In genomic region chr1:207751790-207752455, GRCh38 we compare ENCODE assay signal across 8 cellular contexts. TPM values are rescaled to one million over a fixed set of nuclear protein-coding genes. Genes with fewer than 3 reads are reported as not detected.
DNase-seq lines count a peak whose midpoint lies in the region; ATAC-seq and TF ChIP-seq lines count a peak whose summit lies in the region.

Gene CD46 (plus strand): TSS chr1:207752054. CDS start chr1:207752213, 159 bp downstream.

- H3K4me1 ChIP-seq in right atrium auricular region (peaks cover 0 to 76% of the 10 kb centered on the region in 2 donors), uterus (peaks cover 0 to 11% of the 10 kb centered on the region in 2 donors)

- H3K27ac ChIP-seq in angular gyrus (ENCODE audit: low read depth, low read length) (peak within 1 kb of the TSS; percentile 90), right atrium auricular region (peak within 1 kb of the TSS; percentile 87 to 89), uterus (peak within 1 kb of the TSS; percentile 88 to 90)

- peak within 1 kb of the TSS; percentile 74 to 82 for H3K4me3 ChIP-seq in right atrium auricular region
- H3K4me3 ChIP-seq in uterus, result peak within 1 kb of the TSS; percentile 77 to 98

- peak; percentile 95 for ATAC-seq in GM18498 (IDR thresholded peaks at IDR 0.05; ENCODE audit: unreplicated experiment)
- peak; percentile 96 for ATAC-seq in HG02938 (IDR thresholded peaks at IDR 0.05; ENCODE audit: unreplicated experiment)

- DNase-seq in NCI-H187 (lab: John Stamatoyannopoulos, UW), result peak; percentile 59 to 78
- DNase-seq in T-helper 2 cell, result peak; percentile 84 to 96 (median 91)
- DNase-seq in right atrium auricular region (ENCODE audit: low spot score), result peak; percentile 98
- DNase-seq in pulmonary artery endothelial cell (ENCODE audit: low read depth, low spot score), result peak; percentile 78
- peak; percentile 95 for DNase-seq in uterus

- H3K9me3 ChIP-seq in right atrium auricular region (no peaks in the 10 kb centered on the region), uterus (no peaks in the 10 kb centered on the region)

- H3K36me3 ChIP-seq in right atrium auricular region (no peaks in the 10 kb centered on the region), uterus (no peaks in the 10 kb centered on the region)

- intact Hi-C loops in uterus (cut with DNase I; ENCODE audit: low total_unique reads), result no loop called here

- no peak for TF ChIP-seq CTCF in right atrium auricular region (IDR thresholded peaks at IDR 0.05)
- peak in 2 of 4 experiments; percentile 16 to 30 for TF ChIP-seq CTCF in uterus (IDR thresholded peaks at IDR 0.05)

- TF ChIP-seq POLR2A in uterus (IDR thresholded peaks at IDR 0.05), result peak; percentile 86 to 89

- H3K27me3 ChIP-seq in right atrium auricular region (no peaks in the 10 kb centered on the region), uterus (no peaks in the 10 kb centered on the region)

RNA-seq across cellular contexts. Expression of gene CD46, which starts in this region (rescaled TPM):
- total RNA-seq in right atrium auricular region, result 10 to 100 TPM; 44.9 to 85.4 TPM
- total RNA-seq in pulmonary artery endothelial cell, result 133 and 158 TPM in 2 replicates
- total RNA-seq in uterus, result 100 to 1,000 TPM; 118 to 195 (median 174) TPM

Comparison
In these comparisons a context has a peak if more than half of its experiments do, and no peak if none do; other contexts are left out.
1. Peak in every context shown above with its lines: DNase-seq, ATAC-seq, H3K4me3 ChIP-seq and H3K27ac ChIP-seq.